16 cellular contexts compared by ENCODE assay signal in genomic region chr4:139559095-139559490, GRCh38. TPM values are rescaled to one million over a fixed set of nuclear protein-coding genes. Genes with fewer than 3 reads are reported as not detected.
DNase-seq lines count a peak whose midpoint lies in the region; ATAC-seq and TF ChIP-seq lines count a peak whose summit lies in the region.
"Had no signal": no experiment of that assay in that cellular context is flagged by ENCODE, and none has a peak within 500 bp of the region (broad histone marks: within the 10 kb centered on the region; RNA-seq: fewer than 3 reads in every experiment).

No MANE protein-coding gene starts in this region.

- H3K4me3 Mint-ChIP-seq in stimulated activated effector memory CD8-positive, alpha-beta T cell treated with anti-CD3 and anti-CD28 coated beads, Interleukin-12 subunit alpha, Interleukin-12 subunit beta, amount 100 ng/mL, for 72 hours, result no peak overlapping the region

- H3K4me3 ChIP-seq in HL-60 (replicated peaks; ENCODE audit: insufficient read depth, low read length), result no peak overlapping the region
- H3K4me3 ChIP-seq: breast epithelium, prostate gland had no signal

- TF ChIP-seq CTCF in HL-60 (IDR thresholded peaks at IDR 0.05; ENCODE audit: insufficient read depth, low read length) (no peak), VCaP (conservative IDR thresholded peaks at IDR 0.05) (no peak)

- peaks cover 62% of the 10 kb centered on the region for H3K4me1 Mint-ChIP-seq in stimulated activated effector memory CD8-positive, alpha-beta T cell treated with anti-CD3 and anti-CD28 coated beads, Interleukin-12 subunit alpha, Interleukin-12 subunit beta, amount 100 ng/mL, for 72 hours

- DNase-seq in HL-60 (ENCODE audit: low read depth in 1 of 2, low spot score in 1 of 2) (no peak), left lobe of liver (ENCODE audit: low spot score) (peak; percentile 83)
- DNase-seq in stimulated activated effector memory CD8-positive, alpha-beta T cell treated with anti-CD3 and anti-CD28 coated beads, Interleukin-12 subunit alpha, Interleukin-12 subunit beta, amount 100 ng/mL, for 72 hours (ENCODE audit: low spot score in 2 of 2), result no peak
- DNase-seq in stimulated activated naive CD8-positive, alpha-beta T cell treated with anti-CD3 and anti-CD28 coated beads, Interleukin-15, Interleukin-2, amounts not matched to agents 100 U/mL and 50 U/mL, for 24 hours, result no peak
- DNase-seq: activated CD4-positive, alpha-beta T cell treated with anti-CD3 and anti-CD28 coated beads, Interleukin-2, amount 50 U/mL, for 48 hours; NCI-H1436; NCI-H748 treated with DMSO at 0.1 percent for 48 hours; stimulated activated CD4-positive, alpha-beta T cell treated with anti-CD3 and anti-CD28 coated beads, Interleukin-1b, Interleukin-23, amount 100 ng/mL, for 48 hours; stimulated activated CD8-positive, alpha-beta memory T cell treated with anti-CD3 and anti-CD28 coated beads, Interleukin-4, amount 100 ng/mL, for 48 hours; T-helper 9 cell had no signal

- peak overlapping the region; percentile 98 for H3K27ac Mint-ChIP-seq in stimulated activated effector memory CD8-positive, alpha-beta T cell treated with anti-CD3 and anti-CD28 coated beads, Interleukin-12 subunit alpha, Interleukin-12 subunit beta, amount 100 ng/mL, for 72 hours

- no peaks in the 10 kb centered on the region for H3K9me3 Mint-ChIP-seq in stimulated activated effector memory CD8-positive, alpha-beta T cell treated with anti-CD3 and anti-CD28 coated beads, Interleukin-12 subunit alpha, Interleukin-12 subunit beta, amount 100 ng/mL, for 72 hours

- no peak for TF ChIP-seq POLR2A in GM18505 (IDR thresholded peaks at IDR 0.05; ENCODE audit: borderline replicate concordance, extremely low read depth, insufficient read depth, insufficient read length)

- H3K27me3 ChIP-seq in HL-60 (ENCODE audit: insufficient read depth, poor library complexity, severe bottlenecking), result no peaks in the 10 kb centered on the region
- H3K27me3 ChIP-seq: breast epithelium had no signal

- peak overlapping the region; percentile 48; the same call in 1 of the 2 replicates for H3K27ac ChIP-seq in HL-60 (replicated peaks)
- peak overlapping the region; percentile 97; the same call in 1 of the 2 replicates for H3K27ac ChIP-seq in VCaP
- H3K27ac ChIP-seq: C4-2B, prostate gland had no signal

- H3K36me3 Mint-ChIP-seq in stimulated activated effector memory CD8-positive, alpha-beta T cell treated with anti-CD3 and anti-CD28 coated beads, Interleukin-12 subunit alpha, Interleukin-12 subunit beta, amount 100 ng/mL, for 72 hours, result peaks cover 23% of the 10 kb centered on the region

- ATAC-seq in left lobe of liver (peak; percentile 40), GM18505 (IDR thresholded peaks at IDR 0.05; ENCODE audit: unreplicated experiment) (no peak), HG03159 (IDR thresholded peaks at IDR 0.05; ENCODE audit: unreplicated experiment) (no peak)
- ATAC-seq in stimulated activated effector memory CD8-positive, alpha-beta T cell treated with anti-CD3 and anti-CD28 coated beads, Interleukin-12 subunit alpha, Interleukin-12 subunit beta, amount 100 ng/mL, for 72 hours, result no peak
- no peak for ATAC-seq in stimulated activated naive CD8-positive, alpha-beta T cell treated with anti-CD3 and anti-CD28 coated beads, Interleukin-15, Interleukin-2, amounts not matched to agents 100 U/mL and 50 U/mL, for 24 hours

RNA-seq across cellular contexts. Expression of gene SETD7, which starts 3.1 kb away (rescaled TPM):
- 47.0 TPM for total RNA-seq in left lobe of liver
